ENCODE assay signal across 8 cellular contexts in genomic region chr1:23019094-23019850, GRCh38. TPM values are rescaled to one million over a fixed set of nuclear protein-coding genes. Genes with fewer than 3 reads are reported as not detected.
A peak's percentile ranks its signal among the peaks of the same experiment; 100 is the strongest.
DNase-seq lines count a peak whose midpoint lies in the region; ATAC-seq and TF ChIP-seq lines count a peak whose summit lies in the region.

Gene KDM1A (plus strand): TSS chr1:23019468. CDS start chr1:23019597, 129 bp downstream.

- H3K27ac ChIP-seq in C4-2B: peak within 1 kb of the TSS; percentile 98

- DNase-seq in NCI-H526 treated with DMSO at 0.1 percent for 48 hours (lab: John Stamatoyannopoulos, UW): peak; percentile 96
- DNase-seq in activated CD4-positive, alpha-beta T cell treated with anti-CD3 and anti-CD28 coated beads, Interleukin-2, amount 50 U/mL, for 1 hour: peak; percentile 94
- DNase-seq in dedifferentiated amniotic fluid mesenchymal stem cell (ENCODE audit: extremely low spot score): peak; percentile 96
- DNase-seq in left lobe of liver (ENCODE audit: low spot score): peak; percentile 98
- DNase-seq in stimulated activated CD4-positive, alpha-beta T cell treated with anti-CD3 and anti-CD28 coated beads, Interleukin-2, amount 100 ng/mL, for 4 hours (ENCODE audit: low read depth): peak; percentile 92

- TF ChIP-seq CTCF in C4-2B (conservative IDR thresholded peaks at IDR 0.05): no peak; the same call in 1 of the 2 replicates

- ATAC-seq in GM19324 (IDR thresholded peaks at IDR 0.05; ENCODE audit: low FRiP score, unreplicated experiment) (peak; percentile 93), HG03469 (IDR thresholded peaks at IDR 0.05; ENCODE audit: unreplicated experiment) (peak; percentile 72), left lobe of liver (peak; percentile 98)

RNA-seq across cellular contexts. Expression of gene KDM1A, which starts in this region (rescaled TPM):
- 20.0 TPM for total RNA-seq in left lobe of liver

Comparison
In these comparisons a context has a peak if more than half of its experiments do, and no peak if none do; other contexts are left out.
1. Peak in every context shown above with its lines: DNase-seq, ATAC-seq and H3K27ac ChIP-seq.